8 cellular contexts compared by ENCODE assay signal in genomic region chr15:64701051-64701450, GRCh38.
DNase-seq lines count a peak whose midpoint lies in the region; ATAC-seq and TF ChIP-seq lines count a peak whose summit lies in the region.

No MANE protein-coding gene starts in this region.

- intact Hi-C loops in breast epithelium (cut with DNase I; ENCODE audit: low total_unique reads): loop anchor here (1.0 kb wide), 1 partner anchor 14 kb away; no protein-coding TSS in a partner anchor

- TF ChIP-seq POLR2A in breast epithelium (IDR thresholded peaks at IDR 0.05): no peak
- no peak for TF ChIP-seq POLR2A in upper lobe of left lung (IDR thresholded peaks at IDR 0.05)

- H3K4me3 ChIP-seq in breast epithelium: peak overlapping the region; percentile 85 to 96 (median 87)
- no peak overlapping the region for H3K4me3 ChIP-seq in upper lobe of left lung

- H3K36me3 Mint-ChIP-seq in activated naive CD4-positive, alpha-beta T cell treated with anti-CD3 and anti-CD28 coated beads, Interleukin-2, amount 50 U/mL, for 24 hours: peaks cover 2% of the 10 kb centered on the region
- no peaks in the 10 kb centered on the region for H3K36me3 Mint-ChIP-seq in mesothelial cell of epicardium

- peaks cover 64% of the 10 kb centered on the region for H3K4me1 Mint-ChIP-seq in activated naive CD4-positive, alpha-beta T cell treated with anti-CD3 and anti-CD28 coated beads, Interleukin-2, amount 50 U/mL, for 24 hours
- peaks cover 62% of the 10 kb centered on the region for H3K4me1 Mint-ChIP-seq in mesothelial cell of epicardium

- no peak for DNase-seq in activated naive CD4-positive, alpha-beta T cell treated with anti-CD3 and anti-CD28 coated beads, Interleukin-2, amount 50 U/mL, for 16 hours
- DNase-seq in breast epithelium (ENCODE audit: low spot score in 2 of 2) (no peak), mesothelial cell of epicardium (ENCODE audit: low spot score in 2 of 2, unreplicated experiment in 2 of 2) (no peak), upper lobe of left lung (no peak), GM19240 (ENCODE audit: insufficient read length, low spot score) (no peak)
- no peak for DNase-seq in activated CD4-positive, CD25-positive, alpha-beta regulatory T cell treated with anti-CD3 and anti-CD28 coated beads, Interleukin-2, amount 50 U/mL, for 72 hours

- no peak for TF ChIP-seq EP300 in upper lobe of left lung (IDR thresholded peaks at IDR 0.05)

- WGBS in upper lobe of left lung, 2 donors: 54 to 60% methylated on average over 3 of the region's 3 CpGs

- H3K27me3 ChIP-seq in breast epithelium (no peaks in the 10 kb centered on the region), upper lobe of left lung (no peaks in the 10 kb centered on the region)

- H3K4me1 ChIP-seq in breast epithelium (peaks cover 16 to 32% of the 10 kb centered on the region in 2 donors), upper lobe of left lung (peaks cover 62 to 74% (median 65%) of the 10 kb centered on the region in 4 donors)

- ATAC-seq in upper lobe of left lung (ENCODE audit: low FRiP score in 2 of 2) (no peak), HG02588 (IDR thresholded peaks at IDR 0.05; ENCODE audit: unreplicated experiment) (no peak)

- H3K36me3 ChIP-seq in breast epithelium (no peaks in the 10 kb centered on the region), upper lobe of left lung (no peaks in the 10 kb centered on the region)

- H3K27ac Mint-ChIP-seq in activated naive CD4-positive, alpha-beta T cell treated with anti-CD3 and anti-CD28 coated beads, Interleukin-2, amount 50 U/mL, for 24 hours: no peak overlapping the region
- peak overlapping the region; percentile 90 for H3K27ac Mint-ChIP-seq in mesothelial cell of epicardium

- no peaks in the 10 kb centered on the region for H3K9me3 ChIP-seq in breast epithelium
- no peaks in the 10 kb centered on the region for H3K9me3 ChIP-seq in upper lobe of left lung

- TF ChIP-seq CTCF in breast epithelium (IDR thresholded peaks at IDR 0.05) (no peak), mesothelial cell of epicardium (IDR thresholded peaks at IDR 0.05; ENCODE audit: unreplicated experiment) (no peak), upper lobe of left lung (IDR thresholded peaks at IDR 0.05) (no peak)

- peak overlapping the region; percentile 82 for H3K4me3 Mint-ChIP-seq in activated naive CD4-positive, alpha-beta T cell treated with anti-CD3 and anti-CD28 coated beads, Interleukin-2, amount 50 U/mL, for 24 hours
- peak overlapping the region; percentile 72 for H3K4me3 Mint-ChIP-seq in mesothelial cell of epicardium

- H3K9me3 Mint-ChIP-seq in activated naive CD4-positive, alpha-beta T cell treated with anti-CD3 and anti-CD28 coated beads, Interleukin-2, amount 50 U/mL, for 24 hours: no peaks in the 10 kb centered on the region
- H3K9me3 Mint-ChIP-seq in mesothelial cell of epicardium: no peaks in the 10 kb centered on the region

- H3K27ac ChIP-seq in breast epithelium (peak overlapping the region; percentile 75 to 89), upper lobe of left lung (peak overlapping the region; percentile 63 to 97 (median 94))

- H3K27me3 Mint-ChIP-seq in activated naive CD4-positive, alpha-beta T cell treated with anti-CD3 and anti-CD28 coated beads, Interleukin-2, amount 50 U/mL, for 24 hours: no peaks in the 10 kb centered on the region
- H3K27me3 Mint-ChIP-seq in mesothelial cell of epicardium (ENCODE audit: low read depth): no peaks in the 10 kb centered on the region

Comparison
In these comparisons a context has a peak if more than half of its experiments do, and no peak if none do; other contexts are left out.
1. H3K4me3 ChIP-seq: peak in breast epithelium (3 of 3); none in upper lobe of left lung (0 of 4).